In the genomic region with DNA sequence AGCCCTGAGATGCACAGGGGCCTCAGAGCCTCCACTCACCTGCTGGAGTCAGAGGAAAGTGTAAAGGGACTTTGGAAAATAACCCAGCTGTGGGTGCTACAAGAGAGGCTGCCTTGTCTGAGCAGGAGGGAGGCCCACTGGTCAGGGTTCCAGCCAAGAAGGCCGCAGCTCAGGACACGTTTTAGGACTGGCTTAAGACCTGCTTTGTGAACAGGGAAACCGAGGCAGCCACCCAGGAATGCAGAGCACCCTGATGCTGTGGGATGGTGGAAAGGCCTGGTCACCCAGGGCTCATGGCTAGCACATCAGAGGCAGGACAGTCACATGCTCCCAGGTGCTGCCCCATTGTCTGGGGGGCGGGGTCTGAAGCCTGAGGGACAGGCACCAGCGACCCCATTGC, we compare ENCODE assay signal across 9 cellular contexts. TPM values are rescaled to one million over a fixed set of nuclear protein-coding genes. Genes with fewer than 3 reads are reported as not detected.
"Had no signal": no experiment of that assay in that cellular context is flagged by ENCODE, and none has a peak within 500 bp of the region (broad histone marks: within the 10 kb centered on the region; RNA-seq: fewer than 3 reads in every experiment).

No MANE protein-coding gene starts in this region.

- FAIRE-seq: HepG2, HTR-8/SVneo, K562 had no signal

- DNase-seq: IMR-90, KBM-7, KG1 had no signal

- H3K27ac Mint-ChIP-seq: IgD-negative memory B cell had no signal

- H3K9me3 Mint-ChIP-seq: IgD-negative memory B cell had no signal

- H3K27me3 Mint-ChIP-seq: IgD-negative memory B cell had no signal

- H3K27ac ChIP-seq: HL-60 had no signal

- H3K4me3 Mint-ChIP-seq: IgD-negative memory B cell had no signal

- ATAC-seq: HepG2, K562 had no signal

- H3K4me3 ChIP-seq: K562 had no signal

RNA-seq across cellular contexts. Expression of gene CHST15, which starts 38.9 kb away (rescaled TPM):
- total RNA-seq: HT-29 had no signal
